Comparison of ENCODE assay signal across 1 cellular context in the genomic region with DNA sequence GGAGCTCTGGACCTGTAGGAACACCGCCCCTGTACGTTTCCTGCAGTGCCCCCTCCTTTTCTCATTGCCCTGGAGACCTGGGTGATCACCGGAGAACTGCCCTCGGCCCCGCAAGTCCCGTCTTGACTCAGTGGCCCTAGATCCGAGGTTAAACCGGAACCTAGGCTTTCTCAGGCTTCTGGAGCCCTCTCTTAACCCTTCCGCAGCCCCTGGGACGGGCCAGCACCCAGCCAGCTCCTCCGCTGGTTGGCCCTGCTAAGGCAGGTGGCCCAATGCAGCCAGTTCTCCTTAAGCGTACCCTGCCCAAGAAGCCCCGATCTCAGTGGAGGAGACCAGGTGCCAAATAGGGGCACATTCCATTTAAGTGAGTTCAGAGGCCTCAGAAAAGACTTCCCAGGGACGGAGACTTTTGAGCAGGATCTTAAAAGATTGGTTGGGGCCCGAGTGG.
TF ChIP-seq lines count a peak whose summit lies in the region.

No MANE protein-coding gene starts in this region.

TF ChIP-seq in H1, 55 proteins besides CTCF, POLR2A, EP300 and RAD21:
- TF ChIP-seq KDM1A (IDR thresholded peaks at IDR 0.05; ENCODE audit: borderline replicate concordance, low read length): no peak
- no peak for TF ChIP-seq NRF1 (IDR thresholded peaks at IDR 0.05; ENCODE audit: low read depth, low read length)
- TF ChIP-seq TBP (IDR thresholded peaks at IDR 0.05; ENCODE audit: low read depth, low read length): peak; percentile 65
- no peak; a peak in 1 of 4 replicates for TF ChIP-seq SIN3A (conservative IDR thresholded peaks at IDR 0.05 in 1 of 2, IDR thresholded peaks at IDR 0.05 in 1 of 2; ENCODE audit: low read depth in 1 of 2, low read length in 2 of 2)
- TF ChIP-seq SRF (IDR thresholded peaks at IDR 0.05; ENCODE audit: low read depth, low read length): peak; percentile 33
- TF ChIP-seq POLR2AphosphoS5 (IDR thresholded peaks at IDR 0.05; ENCODE audit: low read depth, low read length): peak; percentile 61
- peak; percentile 60 for TF ChIP-seq TAF7 (optimal IDR thresholded peaks at IDR 0.05; ENCODE audit: borderline replicate concordance, low read depth, low read length)
- TF ChIP-seq GABPA (IDR thresholded peaks at IDR 0.05; ENCODE audit: borderline replicate concordance, insufficient read depth, low read length): 0 out of 2 replicates have a peak, but pooled peaks have one; percentile 62
- TF ChIP-seq JUN (IDR thresholded peaks at IDR 0.05; ENCODE audit: low read depth, low read length): peak; percentile 37; the same call in 1 of the 2 replicates
- peak; percentile 36 for TF ChIP-seq ASH2L (IDR thresholded peaks at IDR 0.05; ENCODE audit: low read length)
- peak; percentile 51 for TF ChIP-seq KDM4A (IDR thresholded peaks at IDR 0.05; ENCODE audit: low read depth, low read length, severe bottlenecking)
- no peak for TF ChIP-seq SUZ12 (IDR thresholded peaks at IDR 0.05; ENCODE audit: low read length)
- no peak for TF ChIP-seq SAP30 (IDR thresholded peaks at IDR 0.05; ENCODE audit: insufficient read depth, insufficient replicate concordance, low read length)
- peak; percentile 63 for TF ChIP-seq JUND (IDR thresholded peaks at IDR 0.05; ENCODE audit: low read length)
- TF ChIP-seq, protein P1, sequence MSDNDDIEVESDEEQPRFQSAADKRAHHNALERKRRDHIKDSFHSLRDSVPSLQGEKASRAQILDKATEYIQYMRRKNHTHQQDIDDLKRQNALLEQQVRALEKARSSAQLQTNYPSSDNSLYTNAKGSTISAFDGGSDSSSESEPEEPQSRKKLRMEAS (IDR thresholded peaks at IDR 0.05): no peak
- no peak for TF ChIP-seq CEBPB (IDR thresholded peaks at IDR 0.05; ENCODE audit: low read depth, low read length)
- TF ChIP-seq GTF2F1 (IDR thresholded peaks at IDR 0.05; ENCODE audit: borderline replicate concordance, low read depth, low read length): 0 out of 2 replicates have a peak, but pooled peaks have one; percentile 53
- TF ChIP-seq FOSL1 (IDR thresholded peaks at IDR 0.05; ENCODE audit: insufficient read depth, low read depth, low read length): no peak
- TF ChIP-seq TAF1 (IDR thresholded peaks at IDR 0.05; ENCODE audit: low read depth, low read length): no peak; the same call in 1 of the 2 replicates
